In genomic region chr1:170819781-170820180, GRCh38 we compare ENCODE assay signal across 28 cellular contexts.
"Had no signal": no experiment of that assay in that cellular context is flagged by ENCODE, and none has a peak within 500 bp of the region (broad histone marks: within the 10 kb centered on the region; RNA-seq: fewer than 3 reads in every experiment).

No MANE protein-coding gene starts in this region.

- H3K27me3 ChIP-seq: brain microvascular endothelial cell, dorsolateral prefrontal cortex, heart left ventricle had no signal

- H3K4me3 Mint-ChIP-seq: activated CD4-positive, alpha-beta T cell treated with anti-CD3 and anti-CD28 coated beads for 36 hours; activated CD8-positive, alpha-beta T cell treated with anti-CD3 and anti-CD28 coated beads for 36 hours; activated naive CD8-positive, alpha-beta T cell; activated T-cell treated with anti-CD3 and anti-CD28 coated beads, Interleukin-2, amount 50 U/mL, for 4 hours; activated T-helper 17 cell treated with anti-CD3 and anti-CD28 coated beads, Interleukin-2, amount 50 U/mL, for 72 hours; central memory CD8-positive, alpha-beta T cell; dendritic cell treated with granulocyte-macrophage colony-stimulating factor and Interleukin-4, amounts not matched to agents 40 ng/mL and 50 ng/mL, for 4 days; endodermal cell had no signal

- H3K36me3 Mint-ChIP-seq: activated naive CD8-positive, alpha-beta T cell had no signal

- H3K9me3 Mint-ChIP-seq: activated T-cell treated with anti-CD3 and anti-CD28 coated beads, Interleukin-2, amount 50 U/mL, for 4 hours; activated T-helper 17 cell treated with anti-CD3 and anti-CD28 coated beads, Interleukin-2, amount 50 U/mL, for 72 hours; central memory CD8-positive, alpha-beta T cell had no signal

- DNase-seq: activated CD4-positive, alpha-beta T cell treated with anti-CD3 and anti-CD28 coated beads for 36 hours; activated CD4-positive, alpha-beta T cell treated with anti-CD3 and anti-CD28 coated beads, Interleukin-2, amount 50 U/mL, for 1 hour; activated CD4-positive, alpha-beta T cell treated with anti-CD3 and anti-CD28 coated beads, Interleukin-2, amount 50 U/mL, for 48 hours; activated CD4-positive, CD25-positive, alpha-beta regulatory T cell; activated CD4-positive, CD25-positive, alpha-beta regulatory T cell treated with anti-CD3 and anti-CD28 coated beads, Interleukin-2, amount 50 U/mL, for 72 hours; activated CD8-positive, alpha-beta memory T cell treated with anti-CD3 and anti-CD28 coated beads for 24 hours; activated CD8-positive, alpha-beta T cell treated with anti-CD3 and anti-CD28 coated beads for 36 hours; activated effector memory CD4-positive, alpha-beta T cell treated with Interleukin-2 at 50 U/mL for 16 hours; activated gamma-delta T cell treated with Interleukin-2 at 50 U/mL for 16 hours; activated naive CD4-positive, alpha-beta T cell treated with anti-CD3 and anti-CD28 coated beads, Interleukin-2, amount 50 U/mL, for 16 hours; activated naive CD4-positive, alpha-beta T cell treated with Interleukin-2 at 50 U/mL for 16 hours; activated T-cell treated with anti-CD3 and anti-CD28 coated beads, Interleukin-2, amount 50 U/mL, for 4 hours; amniotic stem cell; anterior cingulate cortex; brain microvascular endothelial cell; dorsolateral prefrontal cortex; effector memory CD4-positive, alpha-beta T cell; endodermal cell; foreskin fibroblast; glutamatergic neuron; heart left ventricle; T-helper 2 cell had no signal

- H3K27ac ChIP-seq: brain microvascular endothelial cell, coronary artery, dorsolateral prefrontal cortex, heart left ventricle had no signal

- H3K27me3 Mint-ChIP-seq: central memory CD8-positive, alpha-beta T cell; dendritic cell treated with granulocyte-macrophage colony-stimulating factor and Interleukin-4, amounts not matched to agents 40 ng/mL and 50 ng/mL, for 4 days had no signal

- ATAC-seq: activated CD4-positive, alpha-beta T cell treated with anti-CD3 and anti-CD28 coated beads for 36 hours; activated CD8-positive, alpha-beta T cell treated with anti-CD3 and anti-CD28 coated beads for 36 hours; activated T-cell treated with anti-CD3 and anti-CD28 coated beads, Interleukin-2, amount 50 U/mL, for 4 hours; activated T-helper 17 cell treated with anti-CD3 and anti-CD28 coated beads, Interleukin-2, amount 50 U/mL, for 72 hours; esophagus mucosa; heart left ventricle had no signal

- H3K27ac Mint-ChIP-seq: activated CD4-positive, alpha-beta T cell treated with anti-CD3 and anti-CD28 coated beads for 36 hours; activated CD8-positive, alpha-beta T cell treated with anti-CD3 and anti-CD28 coated beads for 36 hours; activated naive CD8-positive, alpha-beta T cell; activated T-helper 17 cell treated with anti-CD3 and anti-CD28 coated beads, Interleukin-2, amount 50 U/mL, for 72 hours; dendritic cell treated with granulocyte-macrophage colony-stimulating factor and Interleukin-4, amounts not matched to agents 40 ng/mL and 50 ng/mL, for 4 days; endodermal cell had no signal

- H3K36me3 ChIP-seq: brain microvascular endothelial cell, heart left ventricle had no signal

- H3K4me3 ChIP-seq: coronary artery, dorsolateral prefrontal cortex, heart left ventricle had no signal

- H3K4me1 Mint-ChIP-seq: activated CD4-positive, alpha-beta T cell treated with anti-CD3 and anti-CD28 coated beads for 36 hours; activated T-helper 17 cell treated with anti-CD3 and anti-CD28 coated beads, Interleukin-2, amount 50 U/mL, for 72 hours; central memory CD8-positive, alpha-beta T cell; endodermal cell had no signal
